ENCODE assay signal across 21 cellular contexts in the genomic region with DNA sequence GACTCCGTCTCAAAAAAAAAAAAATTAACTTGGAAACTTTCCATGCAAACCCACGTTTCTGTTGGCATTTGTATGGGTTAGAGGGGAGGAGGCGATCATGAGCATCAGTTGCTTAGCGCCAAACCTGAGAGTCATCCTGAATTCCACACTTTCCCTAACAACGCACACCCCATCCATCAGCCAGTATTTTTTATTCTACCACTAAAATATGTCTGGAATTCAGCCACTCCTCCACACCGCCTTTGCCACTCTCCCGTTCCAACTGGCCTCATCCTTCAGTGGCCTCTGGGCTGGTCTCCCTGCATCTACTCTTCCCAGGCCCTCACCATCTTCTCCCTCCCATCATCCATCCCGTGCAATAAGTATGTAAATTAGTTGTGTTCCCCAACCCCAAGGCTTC. TPM values are rescaled to one million over a fixed set of nuclear protein-coding genes. Genes with fewer than 3 reads are reported as not detected.
DNase-seq lines count a peak whose midpoint lies in the region; ATAC-seq and TF ChIP-seq lines count a peak whose summit lies in the region.
"Had no signal": no experiment of that assay in that cellular context is flagged by ENCODE, and none has a peak within 500 bp of the region (broad histone marks: within the 10 kb centered on the region; RNA-seq: fewer than 3 reads in every experiment).

No MANE protein-coding gene starts in this region.

- no peak overlapping the region for H3K27ac ChIP-seq in neuronal stem cell (replicated peaks; ENCODE audit: low read length)
- H3K27ac ChIP-seq: cardiac muscle cell, right atrium auricular region had no signal

- H3K27ac Mint-ChIP-seq in endothelial cell (ENCODE audit: unreplicated experiment), result peak overlapping the region; percentile 70
- H3K27ac Mint-ChIP-seq: activated CD4-positive, alpha-beta T cell treated with anti-CD3 and anti-CD28 coated beads, Interleukin-2, amount 10 ng/mL, durations not matched to agents 7 days and 5 days; nephron progenitor cell had no signal

- peaks cover 45% of the 10 kb centered on the region for H3K4me1 Mint-ChIP-seq in endothelial cell (ENCODE audit: unreplicated experiment)

- H3K18ac ChIP-seq in neuronal stem cell (ENCODE audit: low read length), result no peak overlapping the region

- no peak for TF ChIP-seq RAD21 in Ishikawa (IDR thresholded peaks at IDR 0.05; ENCODE audit: low read depth)

- H3K9me3 ChIP-seq in neuronal stem cell (replicated peaks in 1 of 2; ENCODE audit: control insufficient read depth in 2 of 2, insufficient read depth in 1 of 2, low read depth in 1 of 2, low read length in 2 of 2), result no peaks in the 10 kb centered on the region
- H3K9me3 ChIP-seq: lower lobe of right lung, right atrium auricular region had no signal

- H4K8ac ChIP-seq in neuronal stem cell (ENCODE audit: low read depth, low read length), result no peak overlapping the region

- H3K4me3 Mint-ChIP-seq in endothelial cell (ENCODE audit: unreplicated experiment), result peak overlapping the region; percentile 31
- H3K4me3 Mint-ChIP-seq: activated CD4-positive, alpha-beta T cell treated with anti-CD3 and anti-CD28 coated beads, Interleukin-2, amount 10 ng/mL, durations not matched to agents 7 days and 5 days; CD14-positive monocyte; nephron progenitor cell had no signal

- no peak overlapping the region for H3K9ac ChIP-seq in neuronal stem cell (ENCODE audit: low read depth, low read length, poor library complexity)

- no peak for ATAC-seq in HG03159 (IDR thresholded peaks at IDR 0.05; ENCODE audit: unreplicated experiment)
- ATAC-seq: lower lobe of right lung had no signal

- H2AK5ac ChIP-seq in neuronal stem cell (ENCODE audit: low read depth, low read length), result no peak overlapping the region

- no peak overlapping the region for H2BK5ac ChIP-seq in neuronal stem cell (ENCODE audit: low read length)

- no CpG with 5 or more reads among the region's 8 CpGs for WGBS in neuronal stem cell (ENCODE audit: extremely low coverage in 2 of 2, insufficient read length in 2 of 2, insufficient replicate concordance in 1 of 2), 2 donors

- H3K79me1 ChIP-seq in neuronal stem cell (ENCODE audit: low read depth, low read length), result no peaks in the 10 kb centered on the region

- H2BK15ac ChIP-seq in neuronal stem cell (ENCODE audit: low read length), result no peak overlapping the region

- no peaks in the 10 kb centered on the region for H3K9me3 Mint-ChIP-seq in endothelial cell (ENCODE audit: unreplicated experiment)
- H3K9me3 Mint-ChIP-seq: nephron progenitor cell had no signal

- TF ChIP-seq EP300 in Ishikawa (IDR thresholded peaks at IDR 0.05; ENCODE audit: borderline replicate concordance), result no peak

- no peak overlapping the region for H3K4me2 ChIP-seq in neuronal stem cell (ENCODE audit: insufficient read depth, low read length, poor library complexity, severe bottlenecking)

- no peak overlapping the region for H4K91ac ChIP-seq in neuronal stem cell (ENCODE audit: low read depth, low read length, poor library complexity)

- H2AFZ ChIP-seq in neuronal stem cell (ENCODE audit: low read length), result no peak overlapping the region

- H3K4me3 ChIP-seq in neuronal stem cell (ENCODE audit: low read length in 2 of 2), result peak overlapping the region in 1 of 2 donors; percentile 22
- H3K4me3 ChIP-seq: cardiac muscle cell, lower lobe of right lung, right atrium auricular region had no signal

- H3K36me3 Mint-ChIP-seq in endothelial cell (ENCODE audit: low read depth, unreplicated experiment), result peaks cover 20% of the 10 kb centered on the region
- H3K36me3 Mint-ChIP-seq: CD14-positive monocyte had no signal

- in situ Hi-C loops in Caki2 (cut with HindIII; ENCODE audit: low pct_unique_long_range_greater_than_20kb, low sequenced_read_pairs), result no loop called here

- peak overlapping the region; percentile 72 for H2BK120ac ChIP-seq in neuronal stem cell (ENCODE audit: low read depth, low read length)

- no peak for TF ChIP-seq CTCF in endothelial cell (IDR thresholded peaks at IDR 0.05; ENCODE audit: unreplicated experiment)

- H3K14ac ChIP-seq in neuronal stem cell (ENCODE audit: low read length), result no peak overlapping the region

- DNase-seq in Caki2 (ENCODE audit: low read depth) (peak; percentile 97), endothelial cell (ENCODE audit: low spot score) (no peak), neuronal stem cell (ENCODE audit: low spot score) (no peak), UCSD-AML1 (lab: John Stamatoyannopoulos, UW; ENCODE audit: unreplicated experiment) (no peak), Ammon's horn (ENCODE audit: low spot score) (no peak), NCI-H774 (lab: John Stamatoyannopoulos, UW) (no peak)
- DNase-seq: activated CD4-positive, alpha-beta T cell treated with anti-CD3 and anti-CD28 coated beads, Interleukin-2, amount 10 ng/mL, durations not matched to agents 7 days and 5 days; activated naive CD4-positive, alpha-beta T cell treated with anti-CD3 and anti-CD28 coated beads, Interleukin-2, amount 50 U/mL, for 16 hours; effector memory CD4-positive, alpha-beta T cell; foreskin melanocyte; KG1; lower lobe of right lung; NCI-H146; NCI-H446; nephron progenitor cell; SIG-M5 had no signal

- no peak overlapping the region for H3K23ac ChIP-seq in neuronal stem cell (ENCODE audit: low read depth, low read length, poor library complexity)

- H3K27me3 Mint-ChIP-seq in endothelial cell (ENCODE audit: unreplicated experiment), result peaks cover 10% of the 10 kb centered on the region

- no peaks in the 10 kb centered on the region for H3K36me3 ChIP-seq in neuronal stem cell (replicated peaks in 1 of 2; ENCODE audit: control insufficient read depth in 2 of 2, insufficient read depth in 2 of 2, low read length in 2 of 2)
- H3K36me3 ChIP-seq: cardiac muscle cell, lower lobe of right lung, right atrium auricular region had no signal

- H2BK12ac ChIP-seq in neuronal stem cell (ENCODE audit: low read length), result no peak overlapping the region

- no peaks in the 10 kb centered on the region for H3K27me3 ChIP-seq in neuronal stem cell (ENCODE audit: control insufficient read depth in 3 of 3, insufficient read depth in 3 of 3, low read depth in 1 of 3, low read length in 3 of 3)
- H3K27me3 ChIP-seq: cardiac muscle cell, right atrium auricular region had no signal

- no peaks in the 10 kb centered on the region for H3K4me1 ChIP-seq in neuronal stem cell (ENCODE audit: control insufficient read depth in 2 of 2, insufficient read depth in 1 of 2, low read depth in 1 of 2, low read length in 2 of 2)

- H3K4ac ChIP-seq in neuronal stem cell (ENCODE audit: low read length), result no peak overlapping the region

TF ChIP-seq in Ishikawa, 13 proteins besides CTCF, POLR2A, EP300 and RAD21:
- TF ChIP-seq TEAD4 (IDR thresholded peaks at IDR 0.05) (peak; percentile 78), CEBPB (IDR thresholded peaks at IDR 0.05) (no peak)
TF ChIP-seq in Ishikawa: peak in this region for 1.

RNA-seq across cellular contexts. Expression of a gene that starts 4.7 kb away (rescaled TPM):
- 75.3 and 78.3 TPM in 2 replicates for total RNA-seq in Caki2 (2014; rRNA removed; shearing (Covaris generic); ENCODE audit: low replicate concordance)
- total RNA-seq in endothelial cell (ENCODE audit: unreplicated experiment), result 159 TPM
- 28.8 TPM for polyA plus RNA-seq in neuronal stem cell (2013, experiment 1 of 2)
- polyA plus RNA-seq in neuronal stem cell (2013, experiment 2 of 2), result 29.0 TPM

RNA-seq across cellular contexts. Expression of a gene that starts 51.8 kb away (rescaled TPM):
- 9.0 and 16.0 TPM in 2 replicates for total RNA-seq in Caki2 (2014; rRNA removed; shearing (Covaris generic); ENCODE audit: low replicate concordance)
- total RNA-seq in endothelial cell (ENCODE audit: unreplicated experiment), result 33.6 TPM
- 7.5 TPM for polyA plus RNA-seq in neuronal stem cell (2013, experiment 1 of 2)
- polyA plus RNA-seq in neuronal stem cell (2013, experiment 2 of 2), result 7.7 TPM
